Comparison of ENCODE assay signal across 1 cellular context in genomic region chr5:89071101-89071940, GRCh38.
A peak's percentile ranks its signal among the peaks of the same experiment; 100 is the strongest.
TF ChIP-seq lines count a peak whose summit lies in the region.

No MANE protein-coding gene starts in this region.

TF ChIP-seq in GM12878, 131 proteins besides CTCF, POLR2A, EP300 and RAD21 (continued from another document and continues in another):
- peak; percentile 75 for TF ChIP-seq CUX1 (IDR thresholded peaks at IDR 0.05; ENCODE audit: insufficient replicate concordance, low read depth, low read length)
- TF ChIP-seq E4F1 (IDR thresholded peaks at IDR 0.05; ENCODE audit: borderline replicate concordance, partially characterized antibody) = no peak
- TF ChIP-seq ASH2L (IDR thresholded peaks at IDR 0.05; ENCODE audit: borderline replicate concordance, low read depth) = 0 out of 2 replicates have a peak, but pooled peaks have one; percentile 18
- 0 out of 2 replicates have a peak, but pooled peaks have one; percentile 51 for TF ChIP-seq MTA3 (IDR thresholded peaks at IDR 0.05; ENCODE audit: borderline replicate concordance, low read length)
- no peak for TF ChIP-seq TBL1XR1 (IDR thresholded peaks at IDR 0.05; ENCODE audit: low read depth, low read length)
- TF ChIP-seq BCLAF1 (IDR thresholded peaks at IDR 0.05) = no peak
- no peak for TF ChIP-seq ZBTB33 (IDR thresholded peaks at IDR 0.05)
- no peak for TF ChIP-seq STAT3 (IDR thresholded peaks at IDR 0.05; ENCODE audit: low read depth, low read length)
- 0 out of 2 replicates have a peak, but pooled peaks have one; percentile 60 for TF ChIP-seq DPF2 (IDR thresholded peaks at IDR 0.05)
- peak; percentile 81 for TF ChIP-seq MEF2A (IDR thresholded peaks at IDR 0.05; ENCODE audit: insufficient read depth, low read depth, low read length)
- peak; percentile 36 for TF ChIP-seq SKIL (IDR thresholded peaks at IDR 0.05; ENCODE audit: low read depth, poor library complexity, severe bottlenecking)
- TF ChIP-seq BRCA1 (IDR thresholded peaks at IDR 0.05; ENCODE audit: low read depth, low read length) = no peak
- no peak for TF ChIP-seq ATF3 (IDR thresholded peaks at IDR 0.05; ENCODE audit: borderline replicate concordance, extremely low read depth, low read depth, low read length)
- TF ChIP-seq ZNF274 (IDR thresholded peaks at IDR 0.05; ENCODE audit: insufficient read depth, insufficient read length) = no peak
- no peak for TF ChIP-seq FOXM1 (IDR thresholded peaks at IDR 0.05; ENCODE audit: low read depth, low read length)
- no peak for TF ChIP-seq ZNF207 (IDR thresholded peaks at IDR 0.05; ENCODE audit: borderline replicate concordance)
- peak; percentile 24 for TF ChIP-seq SMAD1 (IDR thresholded peaks at IDR 0.05; ENCODE audit: low read depth, partially characterized antibody)
- peak; percentile 94 for TF ChIP-seq ZNF384 (IDR thresholded peaks at IDR 0.05; ENCODE audit: borderline replicate concordance, low read depth, low read length)
- 0 out of 2 replicates have a peak, but pooled peaks have one; percentile 51 for TF ChIP-seq RBBP5 (conservative IDR thresholded peaks at IDR 0.05)
- TF ChIP-seq YY1 (IDR thresholded peaks at IDR 0.05; ENCODE audit: low read depth, low read length) = no peak
- TF ChIP-seq ZNF592 (IDR thresholded peaks at IDR 0.05) = 0 out of 2 replicates have a peak, but pooled peaks have one; percentile 2
- TF ChIP-seq ZNF217 (IDR thresholded peaks at IDR 0.05) = peak; percentile 73; the same call in 1 of the 2 replicates
- TF ChIP-seq CEBPB (IDR thresholded peaks at IDR 0.05; ENCODE audit: borderline replicate concordance in 1 of 2, low read depth in 2 of 2, low read length in 2 of 2) = no peak
- peak; percentile 79 for TF ChIP-seq MTA2 (IDR thresholded peaks at IDR 0.05; ENCODE audit: low read depth)
- no peak for TF ChIP-seq RELA (IDR thresholded peaks at IDR 0.05; ENCODE audit: borderline replicate concordance, partially characterized antibody)
- no peak for TF ChIP-seq NFYA (IDR thresholded peaks at IDR 0.05; ENCODE audit: borderline replicate concordance, low read depth, low read length)
- TF ChIP-seq ZZZ3 (IDR thresholded peaks at IDR 0.05; ENCODE audit: control insufficient read depth, insufficient read length, low read depth) = no peak
- no peak for TF ChIP-seq USF1 (IDR thresholded peaks at IDR 0.05; ENCODE audit: borderline replicate concordance, extremely low read length, insufficient read depth, low read depth, low read length)
- TF ChIP-seq KLF5 (IDR thresholded peaks at IDR 0.05; ENCODE audit: partially characterized antibody) = no peak
- TF ChIP-seq NBN (IDR thresholded peaks at IDR 0.05) = peak; percentile 39; the same call in 1 of the 2 replicates
- TF ChIP-seq CHD1 (IDR thresholded peaks at IDR 0.05; ENCODE audit: low read depth, low read length) = no peak
- peak; percentile 90 for TF ChIP-seq MEF2B (IDR thresholded peaks at IDR 0.05; ENCODE audit: partially characterized antibody, poor library complexity, severe bottlenecking)
- TF ChIP-seq EGR1 (IDR thresholded peaks at IDR 0.05; ENCODE audit: borderline replicate concordance in 1 of 2, low read depth in 2 of 2, low read length in 2 of 2) = no peak
- no peak for TF ChIP-seq SUPT20H (IDR thresholded peaks at IDR 0.05; ENCODE audit: borderline replicate concordance, control insufficient read depth, low read depth, low read length)
- no peak for TF ChIP-seq PAX8 (IDR thresholded peaks at IDR 0.05)
